In genomic region chr14:74403619-74404417, GRCh38 we compare ENCODE assay signal across 22 cellular contexts. TPM values are rescaled to one million over a fixed set of nuclear protein-coding genes. Genes with fewer than 3 reads are reported as not detected.
"Had no signal": no experiment of that assay in that cellular context is flagged by ENCODE, and none has a peak within 500 bp of the region (broad histone marks: within the 10 kb centered on the region; RNA-seq: fewer than 3 reads in every experiment).

No MANE protein-coding gene starts in this region.

- FAIRE-seq: frontal cortex, keratinocyte, TTC549 had no signal

- H3K9ac ChIP-seq: neural progenitor cell had no signal

- H3K36me3 ChIP-seq: neural progenitor cell, ovary, thoracic aorta, upper lobe of left lung had no signal

- H3K4me2 ChIP-seq: neural progenitor cell had no signal

- H3K4me3 ChIP-seq: body of pancreas, coronary artery, lung, neural progenitor cell, ovary, psoas muscle, skin epidermis, thoracic aorta, upper lobe of left lung had no signal

- H3K36me3 Mint-ChIP-seq: activated CD8-positive, alpha-beta memory T cell treated with anti-CD3 and anti-CD28 coated beads, Interleukin-2, amount 10 ng/mL, durations not matched to agents 7 days and 5 days; neural progenitor cell had no signal

- DNase-seq: activated CD4-positive, alpha-beta memory T cell treated with anti-CD3 and anti-CD28 coated beads, Interleukin-2, amount 10 ng/mL, durations not matched to agents 7 days and 5 days; activated CD4-positive, alpha-beta T cell treated with anti-CD3 and anti-CD28 coated beads for 48 hours; activated CD8-positive, alpha-beta memory T cell treated with anti-CD3 and anti-CD28 coated beads, Interleukin-2, amount 10 ng/mL, durations not matched to agents 7 days and 5 days; activated naive CD4-positive, alpha-beta T cell treated with Interleukin-2 at 50 U/mL for 16 hours; body of pancreas; central memory CD4-positive, alpha-beta T cell; ovary; psoas muscle; right cardiac atrium; upper lobe of left lung had no signal

- H3K27ac ChIP-seq: body of pancreas, coronary artery, neural progenitor cell, ovary, psoas muscle, thoracic aorta, upper lobe of left lung had no signal

- H3K27ac Mint-ChIP-seq: activated CD4-positive, alpha-beta memory T cell treated with anti-CD3 and anti-CD28 coated beads, Interleukin-2, amount 10 ng/mL, durations not matched to agents 7 days and 5 days; activated T-helper 2 cell treated with anti-CD3 and anti-CD28 coated beads, Interferon-gamma antibody, Interleukin-2, Interleukin-4, amounts not matched to agents 10 μg/mL and 5 μg/mL and 100 μg/mL, durations not matched to agents 14 hours and 24 hours and 36 hours; neural progenitor cell; T-helper 2 cell treated with Interferon-gamma antibody and Interleukin-4, amounts not matched to agents 5 μg/mL and 100 μg/mL, for 36 hours had no signal

- H3K4me3 Mint-ChIP-seq: activated CD4-positive, alpha-beta memory T cell treated with anti-CD3 and anti-CD28 coated beads, Interleukin-2, amount 10 ng/mL, durations not matched to agents 7 days and 5 days; neural progenitor cell had no signal

- ATAC-seq: activated CD8-positive, alpha-beta memory T cell treated with anti-CD3 and anti-CD28 coated beads, Interleukin-2, amount 10 ng/mL, durations not matched to agents 7 days and 5 days; body of pancreas; psoas muscle; right cardiac atrium had no signal

- H3K27me3 ChIP-seq: body of pancreas, neural progenitor cell, ovary, upper lobe of left lung had no signal

- H3K9me3 Mint-ChIP-seq: activated CD4-positive, alpha-beta memory T cell treated with anti-CD3 and anti-CD28 coated beads, Interleukin-2, amount 10 ng/mL, durations not matched to agents 7 days and 5 days; activated T-helper 2 cell treated with anti-CD3 and anti-CD28 coated beads, Interferon-gamma antibody, Interleukin-2, Interleukin-4, amounts not matched to agents 10 μg/mL and 5 μg/mL and 100 μg/mL, durations not matched to agents 14 hours and 24 hours and 36 hours; neural progenitor cell; T-helper 2 cell treated with Interferon-gamma antibody and Interleukin-4, amounts not matched to agents 5 μg/mL and 100 μg/mL, for 36 hours had no signal

- H3K9me3 ChIP-seq: body of pancreas, ovary, psoas muscle, thoracic aorta, upper lobe of left lung had no signal

RNA-seq across cellular contexts. Expression of gene SYNDIG1L, which starts 22.2 kb away (rescaled TPM):
- total RNA-seq: activated CD4-positive, alpha-beta memory T cell treated with anti-CD3 and anti-CD28 coated beads, Interleukin-2, amount 10 ng/mL, durations not matched to agents 7 days and 5 days; activated CD8-positive, alpha-beta memory T cell treated with anti-CD3 and anti-CD28 coated beads, Interleukin-2, amount 10 ng/mL, durations not matched to agents 7 days and 5 days; activated T-helper 2 cell treated with anti-CD3 and anti-CD28 coated beads, Interferon-gamma antibody, Interleukin-2, Interleukin-4, amounts not matched to agents 10 μg/mL and 5 μg/mL and 100 μg/mL, durations not matched to agents 14 hours and 24 hours and 36 hours; psoas muscle had no signal
- polyA plus RNA-seq: keratinocyte, psoas muscle had no signal

RNA-seq across cellular contexts. Expression of gene VRTN, which starts 55.5 kb away (rescaled TPM):
- total RNA-seq: activated CD4-positive, alpha-beta memory T cell treated with anti-CD3 and anti-CD28 coated beads, Interleukin-2, amount 10 ng/mL, durations not matched to agents 7 days and 5 days; activated CD8-positive, alpha-beta memory T cell treated with anti-CD3 and anti-CD28 coated beads, Interleukin-2, amount 10 ng/mL, durations not matched to agents 7 days and 5 days; activated T-helper 2 cell treated with anti-CD3 and anti-CD28 coated beads, Interferon-gamma antibody, Interleukin-2, Interleukin-4, amounts not matched to agents 10 μg/mL and 5 μg/mL and 100 μg/mL, durations not matched to agents 14 hours and 24 hours and 36 hours; body of pancreas; frontal cortex; myocyte; psoas muscle; right cardiac atrium; thoracic aorta had no signal
- polyA plus RNA-seq: esophagus, keratinocyte, lung, psoas muscle, right cardiac atrium had no signal
